Comparison of ENCODE assay signal across 8 cellular contexts in the genomic region with DNA sequence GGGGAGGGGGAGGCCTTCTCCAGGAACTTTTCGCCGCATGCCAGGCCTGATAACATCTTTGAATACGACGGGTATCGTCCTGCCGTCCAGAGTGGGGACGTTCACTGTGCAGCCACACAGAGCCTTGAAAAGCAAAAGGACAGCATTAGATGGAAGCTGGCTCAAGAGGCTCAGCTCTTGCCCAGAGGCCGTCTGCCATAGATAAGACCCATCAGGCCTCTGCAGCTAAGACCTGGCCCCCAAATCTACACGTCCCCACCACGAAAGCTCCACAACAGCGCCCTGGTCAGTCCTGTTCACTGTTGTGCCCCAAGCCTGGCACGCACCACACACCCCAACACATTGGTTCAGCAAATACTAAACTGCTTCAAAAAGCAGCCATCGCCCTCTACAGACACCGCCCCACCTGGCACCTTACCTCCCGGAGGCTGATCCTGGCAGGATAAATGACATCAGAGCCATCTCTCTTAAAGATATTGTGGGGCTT. TPM values are rescaled to one million over a fixed set of nuclear protein-coding genes. Genes with fewer than 3 reads are reported as not detected.
A peak's percentile ranks its signal among the peaks of the same experiment; 100 is the strongest.
DNase-seq lines count a peak whose midpoint lies in the region; ATAC-seq lines count a peak whose summit lies in the region.

No MANE protein-coding gene starts in this region.

- H3K9me3 Mint-ChIP-seq in dendritic cell treated with granulocyte-macrophage colony-stimulating factor and Interleukin-4, amounts not matched to agents 40 ng/mL and 50 ng/mL, for 4 days: no peaks in the 10 kb centered on the region
- no peaks in the 10 kb centered on the region for H3K9me3 Mint-ChIP-seq in natural killer cell treated with Interleukin-12 subunit alpha and Interleukin-12 subunit beta and Interleukin-15 and Interleukin-18, amount 100 ng/mL, for 72 hours

- peak overlapping the region; percentile 98 for H3K9ac ChIP-seq in BLaER1

- H3K27me3 ChIP-seq in BLaER1 (no peaks in the 10 kb centered on the region), MG63 (no peaks in the 10 kb centered on the region)

- intact Hi-C loops in dendritic cell treated with granulocyte-macrophage colony-stimulating factor and Interleukin-4, amounts not matched to agents 40 ng/mL and 50 ng/mL, for 4 days (cut with micrococcal nuclease): no loop called here

- peak overlapping the region; percentile 89 for H3K4me3 Mint-ChIP-seq in dendritic cell treated with granulocyte-macrophage colony-stimulating factor and Interleukin-4, amounts not matched to agents 40 ng/mL and 50 ng/mL, for 4 days
- peak overlapping the region; percentile 99 for H3K4me3 Mint-ChIP-seq in natural killer cell treated with Interleukin-12 subunit alpha and Interleukin-12 subunit beta and Interleukin-15 and Interleukin-18, amount 100 ng/mL, for 72 hours

- H3K27me3 Mint-ChIP-seq in dendritic cell treated with granulocyte-macrophage colony-stimulating factor and Interleukin-4, amounts not matched to agents 40 ng/mL and 50 ng/mL, for 4 days: no peaks in the 10 kb centered on the region
- no peaks in the 10 kb centered on the region for H3K27me3 Mint-ChIP-seq in natural killer cell treated with Interleukin-12 subunit alpha and Interleukin-12 subunit beta and Interleukin-15 and Interleukin-18, amount 100 ng/mL, for 72 hours

- no peak overlapping the region for H3K27ac Mint-ChIP-seq in dendritic cell treated with granulocyte-macrophage colony-stimulating factor and Interleukin-4, amounts not matched to agents 40 ng/mL and 50 ng/mL, for 4 days
- peak overlapping the region; percentile 74 to 89 for H3K27ac Mint-ChIP-seq in natural killer cell treated with Interleukin-12 subunit alpha and Interleukin-12 subunit beta and Interleukin-15 and Interleukin-18, amount 100 ng/mL, for 72 hours

- H3K36me3 ChIP-seq in BLaER1 (peaks cover 45% of the 10 kb centered on the region), MG63 (peaks cover 47% of the 10 kb centered on the region)

- H4K20me1 ChIP-seq in BLaER1: peaks cover 53% of the 10 kb centered on the region

- DNase-seq in MG63: no peak
- no peak for DNase-seq in natural killer cell treated with Interleukin-12 subunit alpha and Interleukin-12 subunit beta and Interleukin-15 and Interleukin-18, amount 100 ng/mL, for 72 hours (ENCODE audit: low spot score)
- no peak for DNase-seq in left lobe of liver (ENCODE audit: low spot score)
- DNase-seq in NCI-H1417 treated with DMSO at 0.1 percent for 48 hours (lab: John Stamatoyannopoulos, UW): no peak

- H3K4me2 ChIP-seq in BLaER1: peak overlapping the region; percentile 98

- H3K9me3 ChIP-seq in BLaER1 (no peaks in the 10 kb centered on the region), MG63 (no peaks in the 10 kb centered on the region)

- peaks cover 55% of the 10 kb centered on the region for H3K4me1 ChIP-seq in BLaER1

- H3K36me3 Mint-ChIP-seq in dendritic cell treated with granulocyte-macrophage colony-stimulating factor and Interleukin-4, amounts not matched to agents 40 ng/mL and 50 ng/mL, for 4 days (ENCODE audit: low read depth): peaks cover 49% of the 10 kb centered on the region
- peaks cover 22% of the 10 kb centered on the region for H3K36me3 Mint-ChIP-seq in natural killer cell treated with Interleukin-12 subunit alpha and Interleukin-12 subunit beta and Interleukin-15 and Interleukin-18, amount 100 ng/mL, for 72 hours

- H3K4me1 Mint-ChIP-seq in dendritic cell treated with granulocyte-macrophage colony-stimulating factor and Interleukin-4, amounts not matched to agents 40 ng/mL and 50 ng/mL, for 4 days (ENCODE audit: low read depth): peaks cover 60% of the 10 kb centered on the region
- H3K4me1 Mint-ChIP-seq in natural killer cell treated with Interleukin-12 subunit alpha and Interleukin-12 subunit beta and Interleukin-15 and Interleukin-18, amount 100 ng/mL, for 72 hours (ENCODE audit: low read depth in 2 of 2): peaks cover 37 to 46% of the 10 kb centered on the region in 2 donors

- 0 out of 2 replicates have a peak overlapping the region, but pooled peaks have one; percentile 22 for H3K27ac ChIP-seq in BLaER1

- H3K4me3 ChIP-seq in BLaER1 (peak overlapping the region; percentile 98), MG63 (peak overlapping the region; percentile 100)

- no peak for ATAC-seq in natural killer cell treated with Interleukin-12 subunit alpha and Interleukin-12 subunit beta and Interleukin-15 and Interleukin-18, amount 100 ng/mL, for 72 hours
- no peak for ATAC-seq in GM19035 (IDR thresholded peaks at IDR 0.05; ENCODE audit: unreplicated experiment)
- no peak for ATAC-seq in left lobe of liver
- no peak for ATAC-seq in GM21526 (IDR thresholded peaks at IDR 0.05; ENCODE audit: low FRiP score, unreplicated experiment)

RNA-seq across cellular contexts. Expression of a gene that starts 2.1 kb away (rescaled TPM):
- 133 and 164 TPM in 2 replicates for total RNA-seq in MG63 (2014; rRNA removed; shearing (Covaris generic); ENCODE audit: low replicate concordance)
- 10 to 100 TPM; 65.3 to 68.8 TPM for total RNA-seq in natural killer cell treated with Interleukin-12 subunit alpha and Interleukin-12 subunit beta and Interleukin-15 and Interleukin-18, amount 100 ng/mL, for 72 hours
- total RNA-seq in left lobe of liver: 70.7 TPM

RNA-seq across cellular contexts. Expression of a gene that starts 13.3 kb away (rescaled TPM):
- 143 and 165 TPM in 2 replicates for total RNA-seq in MG63 (2014; rRNA removed; shearing (Covaris generic); ENCODE audit: low replicate concordance)
- 100 to 1,000 TPM in 1 of 2 donors, 10 to 100 TPM in 1; 74.0 to 110 TPM for total RNA-seq in natural killer cell treated with Interleukin-12 subunit alpha and Interleukin-12 subunit beta and Interleukin-15 and Interleukin-18, amount 100 ng/mL, for 72 hours
- 101 TPM for total RNA-seq in left lobe of liver

RNA-seq across cellular contexts. Expression of a gene that starts 20.2 kb away (rescaled TPM):
- total RNA-seq in MG63 (2014; rRNA removed; shearing (Covaris generic); ENCODE audit: low replicate concordance): 111 and 196 TPM in 2 replicates
- 10 to 100 TPM; 29.9 to 31.7 TPM for total RNA-seq in natural killer cell treated with Interleukin-12 subunit alpha and Interleukin-12 subunit beta and Interleukin-15 and Interleukin-18, amount 100 ng/mL, for 72 hours
- total RNA-seq in left lobe of liver: 28.2 TPM

RNA-seq across cellular contexts. Expression of a gene that starts 40.9 kb away (rescaled TPM):
- not detected in 2 replicates for total RNA-seq in MG63 (2014; rRNA removed; shearing (Covaris generic); ENCODE audit: low replicate concordance)
- total RNA-seq in natural killer cell treated with Interleukin-12 subunit alpha and Interleukin-12 subunit beta and Interleukin-15 and Interleukin-18, amount 100 ng/mL, for 72 hours: under 1 TPM; 0.31 to 0.67 TPM
- 0.13 TPM for total RNA-seq in left lobe of liver

RNA-seq across cellular contexts. Expression of a gene that starts 55.8 kb away (rescaled TPM):
- 487 and 678 TPM in 2 replicates for total RNA-seq in MG63 (2014; rRNA removed; shearing (Covaris generic); ENCODE audit: low replicate concordance)
- 100 to 1,000 TPM; 109 to 167 TPM for total RNA-seq in natural killer cell treated with Interleukin-12 subunit alpha and Interleukin-12 subunit beta and Interleukin-15 and Interleukin-18, amount 100 ng/mL, for 72 hours
- 134 TPM for total RNA-seq in left lobe of liver
